ENCODE assay signal across 11 cellular contexts in the genomic region with DNA sequence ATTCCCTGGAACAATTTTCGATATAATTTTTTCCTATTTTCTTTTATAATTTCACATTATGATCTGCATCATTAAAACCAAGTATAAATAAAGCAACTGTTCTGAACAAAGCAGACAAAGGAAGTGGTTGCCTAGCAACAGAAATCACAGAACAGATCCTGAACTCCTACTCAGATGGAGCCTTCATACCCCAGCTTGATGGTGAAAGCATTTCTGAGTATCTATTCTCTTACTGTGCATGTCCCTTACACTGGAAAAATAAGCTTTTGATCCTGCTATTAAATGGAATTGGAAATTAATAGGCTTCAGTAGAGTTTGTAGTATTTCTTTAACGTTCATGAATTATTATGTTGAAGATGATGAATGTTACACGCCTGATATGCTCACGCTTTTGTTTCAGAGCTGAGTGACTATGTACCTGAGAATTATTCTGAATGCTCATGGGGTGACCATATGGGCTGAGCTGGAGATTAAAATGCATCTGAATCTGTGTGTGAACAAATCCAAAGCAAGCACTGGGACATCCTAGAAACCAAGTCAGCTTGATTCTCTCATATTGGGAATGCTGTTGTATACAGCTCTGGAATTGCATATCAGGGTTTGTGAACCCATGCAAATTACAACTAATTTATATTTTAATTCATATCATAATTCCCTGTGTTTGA.
DNase-seq lines count a peak whose midpoint lies in the region; ATAC-seq and TF ChIP-seq lines count a peak whose summit lies in the region.
"Had no signal": no experiment of that assay in that cellular context is flagged by ENCODE, and none has a peak within 500 bp of the region (broad histone marks: within the 10 kb centered on the region; RNA-seq: fewer than 3 reads in every experiment).

No MANE protein-coding gene starts in this region.

- no peak overlapping the region for H4K8ac ChIP-seq in neuronal stem cell (ENCODE audit: low read depth, low read length)

- H2BK12ac ChIP-seq in neuronal stem cell (ENCODE audit: low read length) = no peak overlapping the region

- H3K4me1 ChIP-seq in neuronal stem cell (ENCODE audit: control insufficient read depth in 2 of 2, insufficient read depth in 1 of 2, low read depth in 1 of 2, low read length in 2 of 2) (peaks cover 2 to 3% of the 10 kb centered on the region in 2 donors), prostate gland (replicated peaks) (no peaks in the 10 kb centered on the region)
- H3K4me1 ChIP-seq: SJSA1 had no signal

- H2BK15ac ChIP-seq in neuronal stem cell (ENCODE audit: low read length) = no peak overlapping the region

- no peak overlapping the region for H3K18ac ChIP-seq in neuronal stem cell (ENCODE audit: low read length)

- H2BK5ac ChIP-seq in neuronal stem cell (ENCODE audit: low read length) = no peak overlapping the region

- TF ChIP-seq POLR2A in prostate gland (IDR thresholded peaks at IDR 0.05) = no peak

- no peaks in the 10 kb centered on the region for H3K79me1 ChIP-seq in neuronal stem cell (ENCODE audit: low read depth, low read length)

- H3K27ac ChIP-seq in caudate nucleus (ENCODE audit: low read depth, low read length) (peak overlapping the region; percentile 94), neuronal stem cell (replicated peaks; ENCODE audit: low read length) (no peak overlapping the region), prostate gland (no peak overlapping the region)
- H3K27ac ChIP-seq: SJSA1 had no signal

- H2AK5ac ChIP-seq in neuronal stem cell (ENCODE audit: low read depth, low read length) = no peak overlapping the region

- no peak overlapping the region for H4K91ac ChIP-seq in neuronal stem cell (ENCODE audit: low read depth, low read length, poor library complexity)

- DNase-seq in DMS53 (lab: John Stamatoyannopoulos, UW) (peak; percentile 79), DMS53 treated with DMSO at 0.1 percent for 48 hours (lab: John Stamatoyannopoulos, UW; ENCODE audit: unreplicated experiment) (no peak), NCI-H2227 (lab: John Stamatoyannopoulos, UW; ENCODE audit: unreplicated experiment) (peak; percentile 62), caudate nucleus (lab: John Stamatoyannopoulos, UW) (peak in 10 of 61 donors; percentile 0 to 80 (median 10)), neuronal stem cell (ENCODE audit: low spot score) (peak; percentile 40), prostate gland (ENCODE audit: low spot score) (no peak), HuH-7.5 (ENCODE audit: low spot score) (no peak)
- DNase-seq: activated B cell treated with CpG ODN at 0.5 μM for 24 hours, trophoblast cell had no signal

- H3K4ac ChIP-seq in neuronal stem cell (ENCODE audit: low read length) = no peak overlapping the region

- ATAC-seq in GM19397 (IDR thresholded peaks at IDR 0.05; ENCODE audit: unreplicated experiment) = no peak

- H3K14ac ChIP-seq in neuronal stem cell (ENCODE audit: low read length) = no peak overlapping the region

- no peak overlapping the region for H3K23ac ChIP-seq in neuronal stem cell (ENCODE audit: low read depth, low read length, poor library complexity)

- WGBS in neuronal stem cell (ENCODE audit: extremely low coverage in 2 of 2, insufficient read length in 2 of 2, insufficient replicate concordance in 1 of 2), 2 donors = no CpG with 5 or more reads among the region's 4 CpGs
- WGBS in prostate gland = 67% methylated on average over 4 of the region's 4 CpGs

- intact Hi-C loops in prostate gland (cut with DNase I) = no loop called here

- H2AFZ ChIP-seq in neuronal stem cell (ENCODE audit: low read length) = no peak overlapping the region

- H2BK120ac ChIP-seq in neuronal stem cell (ENCODE audit: low read depth, low read length) = no peak overlapping the region

- H3K36me3 ChIP-seq in neuronal stem cell (replicated peaks in 1 of 2; ENCODE audit: control insufficient read depth in 2 of 2, insufficient read depth in 2 of 2, low read length in 2 of 2) (no peaks in the 10 kb centered on the region), prostate gland (no peaks in the 10 kb centered on the region)
- H3K36me3 ChIP-seq: SJSA1 had no signal

- TF ChIP-seq CTCF in prostate gland (IDR thresholded peaks at IDR 0.05) = no peak

- H3K9ac ChIP-seq in neuronal stem cell (ENCODE audit: low read depth, low read length, poor library complexity) = no peak overlapping the region

- no peak overlapping the region for H3K4me2 ChIP-seq in neuronal stem cell (ENCODE audit: insufficient read depth, low read length, poor library complexity, severe bottlenecking)

- no peaks in the 10 kb centered on the region for H3K9me3 ChIP-seq in neuronal stem cell (replicated peaks in 1 of 2; ENCODE audit: control insufficient read depth in 2 of 2, insufficient read depth in 1 of 2, low read depth in 1 of 2, low read length in 2 of 2)
- no peaks in the 10 kb centered on the region for H3K9me3 ChIP-seq in prostate gland
- H3K9me3 ChIP-seq: SJSA1 had no signal

- H3K4me3 ChIP-seq in neuronal stem cell (ENCODE audit: low read length in 2 of 2) = no peak overlapping the region
- no peak overlapping the region for H3K4me3 ChIP-seq in prostate gland
- H3K4me3 ChIP-seq: SJSA1 had no signal

- no peaks in the 10 kb centered on the region for H3K27me3 ChIP-seq in neuronal stem cell (ENCODE audit: control insufficient read depth in 3 of 3, insufficient read depth in 3 of 3, low read depth in 1 of 3, low read length in 3 of 3)
- no peaks in the 10 kb centered on the region for H3K27me3 ChIP-seq in prostate gland (replicated peaks; ENCODE audit: insufficient read depth)
- H3K27me3 ChIP-seq: SJSA1 had no signal

Comparison
In these comparisons a context has a peak if more than half of its experiments do, and no peak if none do; other contexts are left out.
1. DNase-seq: peak in DMS53 (single experiment), NCI-H2227 (single experiment) and neuronal stem cell (single experiment); none in DMS53 treated with DMSO at 0.1 percent for 48 hours (single experiment), prostate gland (single experiment) and HuH-7.5 (single experiment).